ENCODE assay signal across 14 cellular contexts in genomic region chr22:45966892-45967365, GRCh38. TPM values are rescaled to one million over a fixed set of nuclear protein-coding genes. Genes with fewer than 3 reads are reported as not detected.
DNase-seq lines count a peak whose midpoint lies in the region; ATAC-seq and TF ChIP-seq lines count a peak whose summit lies in the region.
"Had no signal": no experiment of that assay in that cellular context is flagged by ENCODE, and none has a peak within 500 bp of the region (broad histone marks: within the 10 kb centered on the region; RNA-seq: fewer than 3 reads in every experiment).

No MANE protein-coding gene starts in this region.

- no peak overlapping the region for H3K9ac ChIP-seq in BLaER1 treated with 17β-estradiol and CSF1 and Interleukin-3, amounts not matched to agents 10 nM and 100 nM
- H3K9ac ChIP-seq in endodermal cell (ENCODE audit: extremely low read depth, low read length, poor library complexity, severe bottlenecking) (no peak overlapping the region), neural progenitor cell (no peak overlapping the region)

- H4K20me1 ChIP-seq in BLaER1 treated with 17β-estradiol and CSF1 and Interleukin-3, amounts not matched to agents 10 nM and 100 nM: peaks cover 0 to 90% (median 74%) of the 10 kb centered on the region in 11 experiments; a peak in 19 of 22 replicates
- peaks cover 9% of the 10 kb centered on the region for H4K20me1 ChIP-seq in neural progenitor cell (ENCODE audit: low read depth)

- intact Hi-C loops in body of pancreas (cut with DNase I): no loop called here

- no peak for ATAC-seq in body of pancreas
- ATAC-seq: CD8-positive, alpha-beta T cell had no signal

- H3K27ac ChIP-seq in BLaER1 treated with 17β-estradiol and CSF1 and Interleukin-3, amounts not matched to agents 10 nM and 100 nM: no peak overlapping the region
- H3K27ac ChIP-seq in endodermal cell (ENCODE audit: low read depth, low read length): no peak overlapping the region
- H3K27ac ChIP-seq in neural progenitor cell: no peak overlapping the region
- no peak overlapping the region for H3K27ac ChIP-seq in body of pancreas
- H3K27ac ChIP-seq: Peyer's patch, SJCRH30 had no signal

- peak; percentile 93 for DNase-seq in H7
- peak; percentile 60 for DNase-seq in endodermal cell
- DNase-seq in neural progenitor cell (ENCODE audit: low spot score): peak; percentile 75
- DNase-seq in GM13977 (ENCODE audit: low spot score): no peak
- DNase-seq in NCI-H526 (lab: John Stamatoyannopoulos, UW): no peak
- no peak for DNase-seq in body of pancreas
- DNase-seq: C1 segment of cervical spinal cord; CD8-positive, alpha-beta T cell; GDM1; H9; Peyer's patch had no signal

- TF ChIP-seq POLR2A in body of pancreas (IDR thresholded peaks at IDR 0.05): no peak

- H3K9me3 ChIP-seq in BLaER1 treated with 17β-estradiol and CSF1 and Interleukin-3, amounts not matched to agents 10 nM and 100 nM (replicated peaks in 1 of 11): no peaks in the 10 kb centered on the region
- H3K9me3 ChIP-seq in endodermal cell (ENCODE audit: control insufficient read depth, low read length) (no peaks in the 10 kb centered on the region), neural progenitor cell (ENCODE audit: low read depth) (no peaks in the 10 kb centered on the region), body of pancreas (no peaks in the 10 kb centered on the region)
- H3K9me3 ChIP-seq: Peyer's patch, SJCRH30 had no signal

- peaks cover 29% of the 10 kb centered on the region for H3F3A ChIP-seq in neural progenitor cell (ENCODE audit: low read depth)

- H3K27me3 ChIP-seq in BLaER1 treated with 17β-estradiol and CSF1 and Interleukin-3, amounts not matched to agents 10 nM and 100 nM: peaks cover 51 to 78% (median 70%) of the 10 kb centered on the region in 11 experiments
- peaks cover 23% of the 10 kb centered on the region for H3K27me3 ChIP-seq in H7 (ENCODE audit: control insufficient read depth, insufficient read depth, low read length)
- peaks cover 27% of the 10 kb centered on the region for H3K27me3 ChIP-seq in endodermal cell (ENCODE audit: control insufficient read depth, insufficient read depth, low read length, poor library complexity, severe bottlenecking)
- peaks cover 34% of the 10 kb centered on the region for H3K27me3 ChIP-seq in neural progenitor cell
- H3K27me3 ChIP-seq in body of pancreas: peaks cover 0 to 11% of the 10 kb centered on the region in 2 donors
- H3K27me3 ChIP-seq: SJCRH30 had no signal

- H3K36me3 Mint-ChIP-seq in endodermal cell (ENCODE audit: low read depth): no peaks in the 10 kb centered on the region
- H3K36me3 Mint-ChIP-seq in neural progenitor cell: no peaks in the 10 kb centered on the region
- H3K36me3 Mint-ChIP-seq: CD8-positive, alpha-beta T cell; IgD-negative memory B cell had no signal

- peaks cover 2% of the 10 kb centered on the region for H3K4me1 Mint-ChIP-seq in endodermal cell
- H3K4me1 Mint-ChIP-seq in neural progenitor cell: peaks cover 41% of the 10 kb centered on the region

- H3K4me2 ChIP-seq in BLaER1 treated with 17β-estradiol and CSF1 and Interleukin-3, amounts not matched to agents 10 nM and 100 nM: peak overlapping the region in 9 of 11 experiments; percentile 19 to 99 (median 98); a peak in 17 of 22 replicates
- H3K4me2 ChIP-seq in neural progenitor cell: peak overlapping the region; percentile 67

- H3K27ac Mint-ChIP-seq in endodermal cell: no peak overlapping the region
- no peak overlapping the region for H3K27ac Mint-ChIP-seq in neural progenitor cell
- H3K27ac Mint-ChIP-seq: CD8-positive, alpha-beta T cell; H9; IgD-negative memory B cell had no signal

- TF ChIP-seq CTCF in endodermal cell (conservative IDR thresholded peaks at IDR 0.05) (no peak), neural progenitor cell (IDR thresholded peaks at IDR 0.05) (no peak), GM13977 (IDR thresholded peaks at IDR 0.05; ENCODE audit: extremely low read depth, insufficient read depth, missing control alignments) (no peak), body of pancreas (IDR thresholded peaks at IDR 0.05) (no peak)

- 68 to 77% methylated on average over 5 to 17 of the region's 17 CpGs for WGBS in endodermal cell (ENCODE audit: insufficient coverage in 1 of 2, insufficient read length in 1 of 2), 2 experiments
- 7 to 29% methylated on average over 8 to 15 of the region's 17 CpGs for WGBS in body of pancreas, 2 donors

- H2AFZ ChIP-seq in neural progenitor cell (replicated peaks): no peak overlapping the region

- H3K9me3 Mint-ChIP-seq in endodermal cell (no peaks in the 10 kb centered on the region), neural progenitor cell (no peaks in the 10 kb centered on the region)
- H3K9me3 Mint-ChIP-seq: CD8-positive, alpha-beta T cell; H9; IgD-negative memory B cell had no signal

- peaks cover 34% of the 10 kb centered on the region for H3K27me3 Mint-ChIP-seq in endodermal cell (ENCODE audit: insufficient read depth)
- H3K27me3 Mint-ChIP-seq in neural progenitor cell (ENCODE audit: insufficient read depth, low read depth): peaks cover 15% of the 10 kb centered on the region

- no peak overlapping the region for H3K4me3 ChIP-seq in BLaER1 treated with 17β-estradiol and CSF1 and Interleukin-3, amounts not matched to agents 10 nM and 100 nM
- H3K4me3 ChIP-seq in H7 (ENCODE audit: insufficient read depth, low read depth, low read length): no peak overlapping the region
- no peak overlapping the region for H3K4me3 ChIP-seq in endodermal cell (ENCODE audit: low read length)
- no peak overlapping the region for H3K4me3 ChIP-seq in neural progenitor cell
- H3K4me3 ChIP-seq in body of pancreas: no peak overlapping the region
- H3K4me3 ChIP-seq: Peyer's patch, SJCRH30 had no signal

- no peaks in the 10 kb centered on the region for H3K36me3 ChIP-seq in BLaER1 treated with 17β-estradiol and CSF1 and Interleukin-3, amounts not matched to agents 10 nM and 100 nM
- H3K36me3 ChIP-seq in H7 (replicated peaks; ENCODE audit: control insufficient read depth, insufficient read depth, low read length) (no peaks in the 10 kb centered on the region), endodermal cell (ENCODE audit: control insufficient read depth, insufficient read depth, low read length) (no peaks in the 10 kb centered on the region), neural progenitor cell (no peaks in the 10 kb centered on the region), body of pancreas (replicated peaks in 1 of 2; ENCODE audit: insufficient read depth in 1 of 2, low read depth in 2 of 2) (no peaks in the 10 kb centered on the region)
- H3K36me3 ChIP-seq: Peyer's patch, SJCRH30 had no signal

- no peaks in the 10 kb centered on the region for H3K79me2 ChIP-seq in neural progenitor cell (ENCODE audit: low read depth)

- peaks cover 33 to 78% (median 74%) of the 10 kb centered on the region in 10 experiments for H3K4me1 ChIP-seq in BLaER1 treated with 17β-estradiol and CSF1 and Interleukin-3, amounts not matched to agents 10 nM and 100 nM
- H3K4me1 ChIP-seq in endodermal cell (ENCODE audit: control insufficient read depth, insufficient read depth, low read length) (no peaks in the 10 kb centered on the region), neural progenitor cell (peaks cover 56% of the 10 kb centered on the region), body of pancreas (peaks cover 10% of the 10 kb centered on the region)
- H3K4me1 ChIP-seq: SJCRH30 had no signal

- H3K4me3 Mint-ChIP-seq in endodermal cell: no peak overlapping the region
- H3K4me3 Mint-ChIP-seq in neural progenitor cell: no peak overlapping the region
- H3K4me3 Mint-ChIP-seq: CD8-positive, alpha-beta T cell; H9; IgD-negative memory B cell had no signal

- in situ Hi-C loops in GM13977 (cut with MboI; ENCODE audit: low pct_unique_long_range_greater_than_20kb, low sequenced_read_pairs, unreplicated experiment): no loop called here

RNA-seq across cellular contexts. Expression of gene WNT7B, which starts 10.0 kb away (rescaled TPM):
- 0.10 TPM in 1 of 2 replicates, not detected in the other for total RNA-seq in H7 (2014; rRNA removed; shearing (Covaris generic))
- total RNA-seq in endodermal cell (not detected), neural progenitor cell (ENCODE audit: low replicate concordance) (1.8 and 3.5 TPM in 2 replicates), body of pancreas (1 to 10 TPM in 1 of 2 donors, not detected in 1; 2.1 TPM)
- polyA plus RNA-seq in endodermal cell (2013, experiment 1 of 2): 15.0 TPM
- polyA plus RNA-seq in endodermal cell (2013, experiment 2 of 2): 12.3 TPM
- total RNA-seq: CD8-positive, alpha-beta T cell; Peyer's patch; SJCRH30 had no signal
- polyA plus RNA-seq: IgD-negative memory B cell had no signal

Comparison
In these comparisons a context has a peak if more than half of its experiments do, and no peak if none do; other contexts are left out.
1. DNase-seq: peak in H7 (single experiment), endodermal cell (single experiment) and neural progenitor cell (single experiment); none in GM13977 (single experiment), NCI-H526 (0 of 2) and body of pancreas (0 of 4).